14 cellular contexts compared by ENCODE assay signal in genomic region chr14:68902357-68902756, GRCh38.
"Had no signal": no experiment of that assay in that cellular context is flagged by ENCODE, and none has a peak within 500 bp of the region (broad histone marks: within the 10 kb centered on the region; RNA-seq: fewer than 3 reads in every experiment).

No MANE protein-coding gene starts in this region.

- H3K27ac Mint-ChIP-seq: activated CD4-positive, alpha-beta memory T cell treated with anti-CD3 and anti-CD28 coated beads for 36 hours; activated CD4-positive, alpha-beta T cell treated with anti-CD3 and anti-CD28 coated beads for 36 hours; activated naive CD8-positive, alpha-beta T cell treated with anti-CD3 and anti-CD28 coated beads, Interleukin-2, amount 10 ng/mL, durations not matched to agents 7 days and 5 days; stimulated activated memory B cell treated with anti-CD40 and anti-IgM and Interleukin-4, amounts not matched to agents 10 μg/mL and 1 μg/mL and 100 μg/mL, for 72 hours; T-helper 17 cell had no signal

- H3K4me1 ChIP-seq: gastrocnemius medialis, upper lobe of right lung had no signal

- H3K9me3 ChIP-seq: gastrocnemius medialis, upper lobe of right lung had no signal

- H3K27ac ChIP-seq: epithelial cell of prostate, gastrocnemius medialis, upper lobe of right lung had no signal

- H3K36me3 Mint-ChIP-seq: stimulated activated memory B cell treated with anti-CD40 and anti-IgM and Interleukin-4, amounts not matched to agents 10 μg/mL and 1 μg/mL and 100 μg/mL, for 72 hours had no signal

- FAIRE-seq: bronchial epithelial cell had no signal

- ATAC-seq: activated CD4-positive, alpha-beta T cell treated with anti-CD3 and anti-CD28 coated beads for 36 hours; gastrocnemius medialis; naive thymus-derived CD4-positive, alpha-beta T cell; stimulated activated memory B cell treated with anti-CD40 and anti-IgM and Interleukin-4, amounts not matched to agents 10 μg/mL and 1 μg/mL and 100 μg/mL, for 72 hours; T-helper 17 cell; upper lobe of right lung had no signal

- H3K27me3 ChIP-seq: gastrocnemius medialis, upper lobe of right lung had no signal

- H3K27me3 Mint-ChIP-seq: activated CD4-positive, alpha-beta memory T cell treated with anti-CD3 and anti-CD28 coated beads for 36 hours; activated CD4-positive, alpha-beta T cell treated with anti-CD3 and anti-CD28 coated beads for 36 hours; activated naive CD8-positive, alpha-beta T cell treated with anti-CD3 and anti-CD28 coated beads, Interleukin-2, amount 10 ng/mL, durations not matched to agents 7 days and 5 days; naive thymus-derived CD4-positive, alpha-beta T cell; T-helper 17 cell had no signal

- H3K4me3 Mint-ChIP-seq: activated CD4-positive, alpha-beta memory T cell treated with anti-CD3 and anti-CD28 coated beads for 36 hours; activated CD4-positive, alpha-beta T cell treated with anti-CD3 and anti-CD28 coated beads for 36 hours; activated naive CD8-positive, alpha-beta T cell treated with anti-CD3 and anti-CD28 coated beads, Interleukin-2, amount 10 ng/mL, durations not matched to agents 7 days and 5 days; naive thymus-derived CD4-positive, alpha-beta T cell; stimulated activated memory B cell treated with anti-CD40 and anti-IgM and Interleukin-4, amounts not matched to agents 10 μg/mL and 1 μg/mL and 100 μg/mL, for 72 hours; T-helper 17 cell had no signal

- H3K9me3 Mint-ChIP-seq: activated CD4-positive, alpha-beta memory T cell treated with anti-CD3 and anti-CD28 coated beads for 36 hours; activated naive CD8-positive, alpha-beta T cell treated with anti-CD3 and anti-CD28 coated beads, Interleukin-2, amount 10 ng/mL, durations not matched to agents 7 days and 5 days; stimulated activated memory B cell treated with anti-CD40 and anti-IgM and Interleukin-4, amounts not matched to agents 10 μg/mL and 1 μg/mL and 100 μg/mL, for 72 hours had no signal

- DNase-seq: activated CD4-positive, alpha-beta memory T cell treated with anti-CD3 and anti-CD28 coated beads for 36 hours; activated CD4-positive, alpha-beta T cell treated with anti-CD3 and anti-CD28 coated beads for 36 hours; activated gamma-delta T cell treated with Interleukin-2 at 50 U/mL for 16 hours; activated naive CD8-positive, alpha-beta T cell treated with anti-CD3 and anti-CD28 coated beads, Interleukin-2, amount 10 ng/mL, durations not matched to agents 7 days and 5 days; gastrocnemius medialis; islet precursor cell; naive thymus-derived CD4-positive, alpha-beta T cell; nucleus accumbens; substantia nigra; T-helper 17 cell; upper lobe of right lung had no signal

- H3K4me3 ChIP-seq: gastrocnemius medialis, upper lobe of right lung had no signal
